In genomic region chr21:38839370-38839681, GRCh38 we compare ENCODE assay signal across 22 cellular contexts. TPM values are rescaled to one million over a fixed set of nuclear protein-coding genes. Genes with fewer than 3 reads are reported as not detected.
A peak's percentile ranks its signal among the peaks of the same experiment; 100 is the strongest.
DNase-seq lines count a peak whose midpoint lies in the region; ATAC-seq, FAIRE-seq and TF ChIP-seq lines count a peak whose summit lies in the region.
"Had no signal": no experiment of that assay in that cellular context is flagged by ENCODE, and none has a peak within 500 bp of the region (broad histone marks: within the 10 kb centered on the region; RNA-seq: fewer than 3 reads in every experiment).

No MANE protein-coding gene starts in this region.

- H3K9me3 ChIP-seq in right atrium auricular region (no peaks in the 10 kb centered on the region), heart left ventricle (no peaks in the 10 kb centered on the region), esophagus muscularis mucosa (no peaks in the 10 kb centered on the region)
- H3K9me3 ChIP-seq: prostate gland, spleen had no signal

- FAIRE-seq in GM19239 (lab: Jason Lieb, UNC) = no peak
- FAIRE-seq: colon, GM12878 had no signal

- H3K27me3 Mint-ChIP-seq in CD14-positive monocyte (ENCODE audit: low read depth in 3 of 3) = peaks cover 0 to 2% (median 0%) of the 10 kb centered on the region in 3 donors

- peak overlapping the region in 1 of 7 donors; percentile 85 for H3K27ac Mint-ChIP-seq in CD14-positive monocyte

- TF ChIP-seq EP300 in esophagus muscularis mucosa (IDR thresholded peaks at IDR 0.05) = no peak

- H3K4me1 ChIP-seq in right atrium auricular region = no peaks in the 10 kb centered on the region
- H3K4me1 ChIP-seq in heart left ventricle = no peaks in the 10 kb centered on the region
- H3K4me1 ChIP-seq in foreskin keratinocyte = peaks cover 20% of the 10 kb centered on the region
- peaks cover 0 to 11% (median 5%) of the 10 kb centered on the region in 4 donors for H3K4me1 ChIP-seq in esophagus muscularis mucosa
- H3K4me1 ChIP-seq: prostate gland, spleen had no signal

- H3K9me3 Mint-ChIP-seq in CD14-positive monocyte = no peaks in the 10 kb centered on the region
- H3K9me3 Mint-ChIP-seq: neural crest cell had no signal

- no peak for TF ChIP-seq POLR2A in heart left ventricle (IDR thresholded peaks at IDR 0.05)
- no peak for TF ChIP-seq POLR2A in esophagus muscularis mucosa (IDR thresholded peaks at IDR 0.05; ENCODE audit: low read depth)

- no peaks in the 10 kb centered on the region for H3K36me3 Mint-ChIP-seq in CD14-positive monocyte

- H3K27ac ChIP-seq in right atrium auricular region = no peak overlapping the region
- no peak overlapping the region for H3K27ac ChIP-seq in heart left ventricle
- H3K27ac ChIP-seq in foreskin keratinocyte = peak overlapping the region; percentile 87
- no peak overlapping the region for H3K27ac ChIP-seq in esophagus muscularis mucosa (replicated peaks in 1 of 4)
- H3K27ac ChIP-seq: C4-2B, KMS-11, prostate gland, spleen had no signal

- no peaks in the 10 kb centered on the region for H3K36me3 ChIP-seq in right atrium auricular region
- no peaks in the 10 kb centered on the region for H3K36me3 ChIP-seq in heart left ventricle
- H3K36me3 ChIP-seq in esophagus muscularis mucosa = no peaks in the 10 kb centered on the region
- H3K36me3 ChIP-seq: prostate gland, spleen had no signal

- H3K4me3 Mint-ChIP-seq in CD14-positive monocyte = no peak overlapping the region
- H3K4me3 Mint-ChIP-seq: neural crest cell had no signal

- ATAC-seq in heart left ventricle = no peak
- ATAC-seq in foreskin keratinocyte = no peak
- ATAC-seq: GM12878 had no signal

- TF ChIP-seq CTCF in right atrium auricular region (IDR thresholded peaks at IDR 0.05) = no peak
- TF ChIP-seq CTCF in heart left ventricle (IDR thresholded peaks at IDR 0.05) = no peak
- TF ChIP-seq CTCF in foreskin keratinocyte (conservative IDR thresholded peaks at IDR 0.05) = no peak
- no peak for TF ChIP-seq CTCF in CD14-positive monocyte (IDR thresholded peaks at IDR 0.05)
- TF ChIP-seq CTCF in esophagus muscularis mucosa (IDR thresholded peaks at IDR 0.05) = no peak

- 73 to 90% (median 84%) methylated on average over 4 of the region's 4 CpGs for WGBS in heart left ventricle, 4 donors
- WGBS in esophagus muscularis mucosa = 82% methylated on average over 4 of the region's 4 CpGs

- intact Hi-C loops in heart left ventricle (cut with DNase I) = no loop called here
- intact Hi-C loops in CD14-positive monocyte (cut with micrococcal nuclease) = loop anchor here (10.0 kb wide), 2 partner anchors 175 to 255 kb away; no protein-coding TSS in a partner anchor
- intact Hi-C loops in esophagus muscularis mucosa (cut with DNase I) = loop anchor here (10.0 kb wide), 1 partner anchor 65 kb away; no protein-coding TSS in a partner anchor

- H3K27me3 ChIP-seq in right atrium auricular region (no peaks in the 10 kb centered on the region), heart left ventricle (no peaks in the 10 kb centered on the region), foreskin keratinocyte (no peaks in the 10 kb centered on the region), esophagus muscularis mucosa (no peaks in the 10 kb centered on the region)
- H3K27me3 ChIP-seq: spleen had no signal

- H3K4me3 ChIP-seq in right atrium auricular region (no peak overlapping the region), heart left ventricle (no peak overlapping the region), esophagus muscularis mucosa (no peak overlapping the region)
- H3K4me3 ChIP-seq: GM12878, prostate gland, spleen had no signal

- H3K4me1 Mint-ChIP-seq in CD14-positive monocyte = peaks cover 12% of the 10 kb centered on the region
- H3K4me1 Mint-ChIP-seq: neural crest cell had no signal

- DNase-seq in right atrium auricular region (ENCODE audit: low spot score) (peak; percentile 36), heart left ventricle (no peak), T1000 (lab: John Stamatoyannopoulos, UW) (peak; percentile 3), foreskin keratinocyte (no peak), islet precursor cell (no peak), CD14-positive monocyte (ENCODE audit: low spot score) (no peak), GM19239 (ENCODE audit: insufficient read length, low spot score) (no peak), esophagus muscularis mucosa (ENCODE audit: extremely low spot score) (no peak)
- DNase-seq: activated naive CD4-positive, alpha-beta T cell; GF-D8; midbrain; NCI-H1048; NCI-H2081 treated with DMSO at 0.1 percent for 48 hours; NCI-H510A treated with DMSO at 0.1 percent for 48 hours; Right ventricle myocardium superior; spleen had no signal

RNA-seq across cellular contexts. Expression of gene ETS2, which starts 33.6 kb away (rescaled TPM):
- 10 to 100 TPM; 31.4 to 37.2 TPM for total RNA-seq in right atrium auricular region
- 10 to 100 TPM; 27.9 to 92.7 (median 45.1) TPM for total RNA-seq in heart left ventricle
- 10 to 100 TPM; 19.0 to 35.7 TPM for polyA plus RNA-seq in heart left ventricle
- 46.4 and 61.5 TPM in 2 replicates for total RNA-seq in foreskin keratinocyte
- polyA plus RNA-seq in foreskin keratinocyte = 21.4 and 32.5 TPM in 2 replicates
- 10 to 100 TPM; 54.2 to 59.5 TPM for polyA plus RNA-seq in CD14-positive monocyte
- 100 to 1,000 TPM in 1 of 4 donors, 10 to 100 TPM in 3; 31.1 to 175 (median 63.8) TPM for total RNA-seq in esophagus muscularis mucosa

Comparison
In these comparisons a context has a peak if more than half of its experiments do, and no peak if none do; other contexts are left out.
1. DNase-seq: peak in right atrium auricular region (single experiment) and T1000 (single experiment); none in heart left ventricle (0 of 5), foreskin keratinocyte (0 of 2), islet precursor cell (single experiment), CD14-positive monocyte (single experiment), GM19239 (single experiment) and esophagus muscularis mucosa (single experiment).
2. intact Hi-C loops: an anchor here in CD14-positive monocyte (10.0 kb wide) and esophagus muscularis mucosa (10.0 kb wide); none called in heart left ventricle.